1 cellular context compared by ENCODE assay signal in genomic region chr2:200814276-200814815, GRCh38.
TF ChIP-seq lines count a peak whose summit lies in the region.

No MANE protein-coding gene starts in this region.

TF ChIP-seq in GM23338, 12 proteins besides CTCF, POLR2A, EP300 and RAD21 (continued from another document):
- no peak for TF ChIP-seq ZNF462 (CRISPR knock-in tag; IDR thresholded peaks at IDR 0.05)
- no peak for TF ChIP-seq POLR2AphosphoS5 (IDR thresholded peaks at IDR 0.05; ENCODE audit: low read depth)
- TF ChIP-seq JUNB (IDR thresholded peaks at IDR 0.05; ENCODE audit: unreplicated experiment): no peak
- no peak for TF ChIP-seq CREB1 (CRISPR knock-in tag; IDR thresholded peaks at IDR 0.05; ENCODE audit: low read depth)
- no peak for TF ChIP-seq EZH2phosphoT487 (IDR thresholded peaks at IDR 0.05; ENCODE audit: unreplicated experiment)
- no peak for TF ChIP-seq ZNF114 (CRISPR knock-in tag; IDR thresholded peaks at IDR 0.05)
- no peak for TF ChIP-seq NANOG (IDR thresholded peaks at IDR 0.05; ENCODE audit: borderline replicate concordance)
- no peak for TF ChIP-seq EZH2 (IDR thresholded peaks at IDR 0.05; ENCODE audit: low read depth, unreplicated experiment)
